8 cellular contexts compared by ENCODE assay signal in the genomic region with DNA sequence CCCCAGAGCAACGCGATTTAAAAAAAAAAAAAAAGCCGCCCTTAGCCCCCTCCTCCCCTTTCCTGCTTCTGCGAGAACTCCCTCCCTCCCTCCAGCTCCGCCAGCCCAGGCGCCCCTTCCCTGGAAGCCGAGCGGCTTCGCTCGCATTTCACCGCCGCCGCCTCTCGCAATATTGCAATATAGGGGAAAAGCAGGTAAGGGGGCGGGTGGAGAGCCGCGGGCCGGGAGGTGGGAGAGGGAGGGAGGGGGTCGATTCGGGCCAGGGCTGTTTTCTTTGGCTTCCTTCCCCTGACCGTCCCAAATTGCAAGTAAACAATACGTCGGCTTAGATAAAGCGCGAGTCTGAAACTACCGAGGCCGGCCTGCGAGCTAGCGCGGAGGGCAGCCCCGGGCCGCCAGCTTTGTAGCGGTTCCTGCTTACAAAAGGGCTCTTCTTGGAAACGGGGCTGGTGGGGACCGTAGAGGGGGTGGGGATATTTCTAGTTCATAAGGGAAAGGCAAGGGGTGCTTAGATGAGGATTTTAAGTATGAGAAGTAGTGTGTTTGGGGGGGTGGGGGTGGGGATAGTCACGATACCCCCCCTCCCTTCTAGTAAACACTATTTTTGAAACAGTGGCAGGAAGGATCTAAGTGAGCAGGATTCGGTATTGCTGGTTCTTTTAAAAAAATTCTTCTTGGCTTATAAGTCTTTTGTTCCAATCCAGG. TPM values are rescaled to one million over a fixed set of nuclear protein-coding genes. Genes with fewer than 3 reads are reported as not detected.
DNase-seq lines count a peak whose midpoint lies in the region; ATAC-seq, FAIRE-seq and TF ChIP-seq lines count a peak whose summit lies in the region.

No MANE protein-coding gene starts in this region.

- H3K4me1 ChIP-seq in uterus = peaks cover 1 to 9% of the 10 kb centered on the region in 2 donors

- peaks cover 27% of the 10 kb centered on the region for H3K27me3 Mint-ChIP-seq in activated naive CD4-positive, alpha-beta T cell treated with anti-CD3 and anti-CD28 coated beads, Interleukin-2, amount 10 ng/mL, durations not matched to agents 7 days and 5 days
- no peaks in the 10 kb centered on the region for H3K27me3 Mint-ChIP-seq in nephron progenitor cell (ENCODE audit: low read depth, poor library complexity)

- no peak for TF ChIP-seq CTCF in nephron progenitor cell (IDR thresholded peaks at IDR 0.05)
- no peak for TF ChIP-seq CTCF in uterus (IDR thresholded peaks at IDR 0.05)

- peak overlapping the region; percentile 98 for H3K27ac Mint-ChIP-seq in activated naive CD4-positive, alpha-beta T cell treated with anti-CD3 and anti-CD28 coated beads, Interleukin-2, amount 10 ng/mL, durations not matched to agents 7 days and 5 days
- H3K27ac Mint-ChIP-seq in nephron progenitor cell = peak overlapping the region; percentile 99

- FAIRE-seq in frontal cortex (lab: Jason Lieb, UNC) = no peak

- peak overlapping the region; percentile 84 for H3K4me3 Mint-ChIP-seq in activated naive CD4-positive, alpha-beta T cell treated with anti-CD3 and anti-CD28 coated beads, Interleukin-2, amount 10 ng/mL, durations not matched to agents 7 days and 5 days
- peak overlapping the region; percentile 95 for H3K4me3 Mint-ChIP-seq in nephron progenitor cell

- intact Hi-C loops in uterus (cut with DNase I; ENCODE audit: low total_unique reads) = no loop called here

- DNase-seq in AG20443 (ENCODE audit: low spot score) (peak; percentile 46), H7 (peak; percentile 78), frontal cortex (ENCODE audit: low spot score in 2 of 2) (peak; percentile 32 to 68), nephron progenitor cell (peak; percentile 60), uterus (peak; percentile 32 to 46)
- DNase-seq in activated naive CD4-positive, alpha-beta T cell treated with anti-CD3 and anti-CD28 coated beads, Interleukin-2, amount 10 ng/mL, durations not matched to agents 7 days and 5 days = peak; percentile 58

- peak overlapping the region; percentile 98 to 99 for H3K27ac ChIP-seq in uterus

- CTCF ChIA-PET in activated naive CD4-positive, alpha-beta T cell treated with anti-CD3 and anti-CD28 coated beads, Interleukin-2, amount 10 ng/mL, durations not matched to agents 7 days and 5 days (lab: Charles Lee) = no interaction called here

- H3K36me3 ChIP-seq in H7 (replicated peaks; ENCODE audit: control insufficient read depth, insufficient read depth, low read length) = peaks cover 8% of the 10 kb centered on the region
- no peaks in the 10 kb centered on the region for H3K36me3 ChIP-seq in uterus

- H3K36me3 Mint-ChIP-seq in activated naive CD4-positive, alpha-beta T cell treated with anti-CD3 and anti-CD28 coated beads, Interleukin-2, amount 10 ng/mL, durations not matched to agents 7 days and 5 days = peaks cover 25% of the 10 kb centered on the region
- H3K36me3 Mint-ChIP-seq in nephron progenitor cell (ENCODE audit: low read depth) = peaks cover 16% of the 10 kb centered on the region

- no peaks in the 10 kb centered on the region for H3K9me3 ChIP-seq in uterus

- no peak for ATAC-seq in HG02588 (IDR thresholded peaks at IDR 0.05; ENCODE audit: unreplicated experiment)

- H3K27me3 ChIP-seq in H7 (ENCODE audit: control insufficient read depth, insufficient read depth, low read length) = no peaks in the 10 kb centered on the region
- no peaks in the 10 kb centered on the region for H3K27me3 ChIP-seq in uterus

- no peaks in the 10 kb centered on the region for H3K9me3 Mint-ChIP-seq in activated naive CD4-positive, alpha-beta T cell treated with anti-CD3 and anti-CD28 coated beads, Interleukin-2, amount 10 ng/mL, durations not matched to agents 7 days and 5 days
- no peaks in the 10 kb centered on the region for H3K9me3 Mint-ChIP-seq in nephron progenitor cell

- H3K4me3 ChIP-seq in H7 (ENCODE audit: insufficient read depth, low read depth, low read length) (peak overlapping the region; percentile 86), uterus (peak overlapping the region; percentile 79 to 93)

- peaks cover 50% of the 10 kb centered on the region for H3K4me1 Mint-ChIP-seq in activated naive CD4-positive, alpha-beta T cell treated with anti-CD3 and anti-CD28 coated beads, Interleukin-2, amount 10 ng/mL, durations not matched to agents 7 days and 5 days
- peaks cover 59% of the 10 kb centered on the region for H3K4me1 Mint-ChIP-seq in nephron progenitor cell

- TF ChIP-seq POLR2A in uterus (IDR thresholded peaks at IDR 0.05) = no peak

TF ChIP-seq in PFSK-1, 5 proteins besides CTCF, POLR2A, EP300 and RAD21:
- TF ChIP-seq, protein P1, sequence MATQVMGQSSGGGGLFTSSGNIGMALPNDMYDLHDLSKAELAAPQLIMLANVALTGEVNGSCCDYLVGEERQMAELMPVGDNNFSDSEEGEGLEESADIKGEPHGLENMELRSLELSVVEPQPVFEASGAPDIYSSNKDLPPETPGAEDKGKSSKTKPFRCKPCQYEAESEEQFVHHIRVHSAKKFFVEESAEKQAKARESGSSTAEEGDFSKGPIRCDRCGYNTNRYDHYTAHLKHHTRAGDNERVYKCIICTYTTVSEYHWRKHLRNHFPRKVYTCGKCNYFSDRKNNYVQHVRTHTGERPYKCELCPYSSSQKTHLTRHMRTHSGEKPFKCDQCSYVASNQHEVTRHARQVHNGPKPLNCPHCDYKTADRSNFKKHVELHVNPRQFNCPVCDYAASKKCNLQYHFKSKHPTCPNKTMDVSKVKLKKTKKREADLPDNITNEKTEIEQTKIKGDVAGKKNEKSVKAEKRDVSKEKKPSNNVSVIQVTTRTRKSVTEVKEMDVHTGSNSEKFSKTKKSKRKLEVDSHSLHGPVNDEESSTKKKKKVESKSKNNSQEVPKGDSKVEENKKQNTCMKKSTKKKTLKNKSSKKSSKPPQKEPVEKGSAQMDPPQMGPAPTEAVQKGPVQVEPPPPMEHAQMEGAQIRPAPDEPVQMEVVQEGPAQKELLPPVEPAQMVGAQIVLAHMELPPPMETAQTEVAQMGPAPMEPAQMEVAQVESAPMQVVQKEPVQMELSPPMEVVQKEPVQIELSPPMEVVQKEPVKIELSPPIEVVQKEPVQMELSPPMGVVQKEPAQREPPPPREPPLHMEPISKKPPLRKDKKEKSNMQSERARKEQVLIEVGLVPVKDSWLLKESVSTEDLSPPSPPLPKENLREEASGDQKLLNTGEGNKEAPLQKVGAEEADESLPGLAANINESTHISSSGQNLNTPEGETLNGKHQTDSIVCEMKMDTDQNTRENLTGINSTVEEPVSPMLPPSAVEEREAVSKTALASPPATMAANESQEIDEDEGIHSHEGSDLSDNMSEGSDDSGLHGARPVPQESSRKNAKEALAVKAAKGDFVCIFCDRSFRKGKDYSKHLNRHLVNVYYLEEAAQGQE (IDR thresholded peaks at IDR 0.05; ENCODE audit: insufficient read depth in 1 of 2, low read depth in 2 of 2, low read length in 2 of 2) = no peak
- TF ChIP-seq POLR2AphosphoS5 (IDR thresholded peaks at IDR 0.05; ENCODE audit: low read depth, low read length) (no peak), SIN3A (IDR thresholded peaks at IDR 0.05; ENCODE audit: borderline replicate concordance, insufficient read depth, low read length) (no peak), FOXP2 (optimal IDR thresholded peaks at IDR 0.05; ENCODE audit: borderline replicate concordance, extremely low read depth, extremely low read length, insufficient read depth) (peak; percentile 87)
TF ChIP-seq in PFSK-1: peak in this region for 1.

RNA-seq across cellular contexts. Expression of a gene that starts 0.5 kb away (rescaled TPM):
- 175 and 192 TPM in 2 replicates for total RNA-seq in H7 (2014; rRNA removed; shearing (Covaris generic))
- polyA plus RNA-seq in PFSK-1 (2012; ENCODE audit: insufficient read length, low read depth) = 79.1 TPM
- total RNA-seq in frontal cortex (797 TPM), uterus (100 to 1,000 TPM in 1 of 4 donors, 10 to 100 TPM in 3; 38.7 to 178 (median 60.9) TPM)
